Comparison of ENCODE assay signal across 22 cellular contexts in the genomic region with DNA sequence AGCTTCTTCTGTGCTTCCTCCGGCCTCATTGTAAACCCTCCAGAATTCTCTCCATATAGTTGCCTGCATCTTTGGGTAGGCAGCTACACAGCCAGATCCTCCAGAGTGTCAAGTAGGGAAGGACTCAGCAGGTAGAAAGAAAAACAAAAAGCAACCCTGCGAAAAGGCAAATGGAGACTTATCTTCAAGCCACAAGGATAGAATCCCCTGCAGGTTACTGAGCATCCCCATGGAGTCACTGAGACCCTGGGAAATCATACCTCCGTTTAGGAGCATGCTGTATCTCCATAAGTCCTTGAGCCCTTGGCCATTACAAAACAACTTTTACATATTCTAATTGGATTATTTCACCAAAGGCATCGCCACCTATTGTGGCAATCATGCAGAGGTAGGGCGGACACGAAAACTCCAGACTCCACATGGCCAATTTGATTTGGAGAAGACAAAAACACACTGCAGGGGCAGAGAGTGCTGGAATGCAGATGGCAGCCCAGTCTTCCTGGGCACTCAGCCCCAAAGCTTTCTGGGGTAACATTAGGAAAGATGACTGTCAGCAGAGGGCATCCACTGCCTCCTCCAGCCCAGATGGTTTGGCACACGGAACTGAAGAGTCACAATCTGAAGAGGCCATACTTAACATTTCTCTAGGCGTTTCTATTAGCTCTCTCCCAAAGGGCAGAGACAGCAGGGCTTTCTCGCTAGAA. TPM values are rescaled to one million over a fixed set of nuclear protein-coding genes. Genes with fewer than 3 reads are reported as not detected.
DNase-seq lines count a peak whose midpoint lies in the region; ATAC-seq and TF ChIP-seq lines count a peak whose summit lies in the region.
"Had no signal": no experiment of that assay in that cellular context is flagged by ENCODE, and none has a peak within 500 bp of the region (broad histone marks: within the 10 kb centered on the region; RNA-seq: fewer than 3 reads in every experiment).

No MANE protein-coding gene starts in this region.

- no peak overlapping the region for H3K18ac ChIP-seq in mesenchymal stem cell (ENCODE audit: low read depth in 1 of 2, low read length in 2 of 2)

- CTCF ChIA-PET in activated CD4-positive, alpha-beta T cell treated with anti-CD3 and anti-CD28 coated beads for 36 hours (lab: Charles Lee), result interaction anchor here (0.6 to 1.8 kb wide), 4 partner anchors 19 to 358 kb away, joined by 3 to 7 read pairs (median 4); no protein-coding TSS in a partner anchor

- H3K14ac ChIP-seq in mesenchymal stem cell (ENCODE audit: low read length in 2 of 2), result no peak overlapping the region

- 89% methylated on average over 9 of the region's 9 CpGs for WGBS in mesenchymal stem cell

- no peak overlapping the region for H3K4ac ChIP-seq in mesenchymal stem cell (ENCODE audit: low read depth in 1 of 2, low read length in 2 of 2)

- H3K4me1 Mint-ChIP-seq in activated CD4-positive, alpha-beta T cell treated with anti-CD3 and anti-CD28 coated beads for 36 hours, result no peaks in the 10 kb centered on the region

- H3K27me3 ChIP-seq in WERI-Rb-1 (ENCODE audit: insufficient read depth, low read depth, severe bottlenecking), result no peaks in the 10 kb centered on the region
- no peaks in the 10 kb centered on the region for H3K27me3 ChIP-seq in mesenchymal stem cell (ENCODE audit: control insufficient read depth in 1 of 2, insufficient read depth in 1 of 2, low read length in 2 of 2)
- H3K27me3 ChIP-seq: MG63 had no signal

- POLR2A ChIA-PET in activated CD4-positive, alpha-beta T cell treated with anti-CD3 and anti-CD28 coated beads for 36 hours (lab: Charles Lee), result no interaction called here

- no peaks in the 10 kb centered on the region for H3K36me3 Mint-ChIP-seq in activated CD4-positive, alpha-beta T cell treated with anti-CD3 and anti-CD28 coated beads for 36 hours (ENCODE audit: low read depth)

- no peak overlapping the region for H3K27ac Mint-ChIP-seq in activated CD4-positive, alpha-beta T cell treated with anti-CD3 and anti-CD28 coated beads for 36 hours
- H3K27ac Mint-ChIP-seq: H9, HFFc6 had no signal

- intact Hi-C loops in activated CD4-positive, alpha-beta T cell treated with anti-CD3 and anti-CD28 coated beads for 36 hours (cut with DNase I, micrococcal nuclease), result no loop called here

- H2BK5ac ChIP-seq in mesenchymal stem cell (ENCODE audit: low read depth, low read length, poor library complexity, severe bottlenecking), result no peak overlapping the region

- H3K4me3 Mint-ChIP-seq in activated CD4-positive, alpha-beta T cell treated with anti-CD3 and anti-CD28 coated beads for 36 hours, result no peak overlapping the region
- H3K4me3 Mint-ChIP-seq: H9, HFFc6 had no signal

- H3K9me3 ChIP-seq in WERI-Rb-1 (ENCODE audit: severe bottlenecking) (no peaks in the 10 kb centered on the region), mesenchymal stem cell (ENCODE audit: control insufficient read depth, low read length) (no peaks in the 10 kb centered on the region)
- H3K9me3 ChIP-seq: MG63, SK-N-SH had no signal

- no peak overlapping the region for H2AFZ ChIP-seq in mesenchymal stem cell (ENCODE audit: low read depth, low read length)

- H3K4me3 ChIP-seq in AG10803 (ENCODE audit: low read length), result no peak overlapping the region
- H3K4me3 ChIP-seq in WERI-Rb-1 (ENCODE audit: low read depth, low read length), result no peak overlapping the region
- H3K4me3 ChIP-seq in mesenchymal stem cell (ENCODE audit: insufficient read depth in 1 of 2, low read depth in 1 of 2, low read length in 2 of 2), result no peak overlapping the region
- H3K4me3 ChIP-seq: MG63 had no signal

- no peak overlapping the region for H2BK15ac ChIP-seq in mesenchymal stem cell (ENCODE audit: low read depth, poor library complexity, severe bottlenecking)

- H3K9ac ChIP-seq in mesenchymal stem cell (ENCODE audit: low read length), result no peak overlapping the region
- H3K9ac ChIP-seq: SK-N-SH had no signal

- TF ChIP-seq CTCF in AG10803 (conservative IDR thresholded peaks at IDR 0.05; ENCODE audit: low read length), result no peak
- TF ChIP-seq CTCF in WERI-Rb-1 (IDR thresholded peaks at IDR 0.05; ENCODE audit: low read depth, low read length), result no peak
- no peak for TF ChIP-seq CTCF in GM10266 (IDR thresholded peaks at IDR 0.05; ENCODE audit: control insufficient read depth, insufficient read depth, low read depth, missing control alignments)

- H3K27me3 Mint-ChIP-seq in activated CD4-positive, alpha-beta T cell treated with anti-CD3 and anti-CD28 coated beads for 36 hours, result no peaks in the 10 kb centered on the region

- ATAC-seq in activated CD4-positive, alpha-beta T cell treated with anti-CD3 and anti-CD28 coated beads for 36 hours, result no peak

- no peak overlapping the region for H4K8ac ChIP-seq in mesenchymal stem cell (ENCODE audit: low read length)

- H3K79me1 ChIP-seq in mesenchymal stem cell (replicated peaks; ENCODE audit: low read length, poor library complexity, severe bottlenecking), result no peaks in the 10 kb centered on the region

- H4K91ac ChIP-seq in mesenchymal stem cell (ENCODE audit: low read length), result no peak overlapping the region

- H3K36me3 ChIP-seq in WERI-Rb-1, result no peaks in the 10 kb centered on the region
- H3K36me3 ChIP-seq in mesenchymal stem cell (ENCODE audit: control insufficient read depth in 1 of 2, insufficient read depth in 2 of 2, low read depth in 1 of 2, low read length in 2 of 2), result no peaks in the 10 kb centered on the region
- H3K36me3 ChIP-seq: MG63 had no signal

- H3K27ac ChIP-seq in WERI-Rb-1 (peak overlapping the region; percentile 63), mesenchymal stem cell (ENCODE audit: low read length, poor library complexity, severe bottlenecking) (no peak overlapping the region)
- H3K27ac ChIP-seq: 22Rv1 had no signal

- H3K23ac ChIP-seq in mesenchymal stem cell (ENCODE audit: low read length in 2 of 2), result no peak overlapping the region

- H3K4me1 ChIP-seq in mesenchymal stem cell (ENCODE audit: control insufficient read depth, insufficient read depth, low read depth, low read length), result peaks cover 7% of the 10 kb centered on the region

- no peak overlapping the region for H2BK120ac ChIP-seq in mesenchymal stem cell (ENCODE audit: low read depth, low read length)

- peak overlapping the region; percentile 39 for H2AK5ac ChIP-seq in mesenchymal stem cell (ENCODE audit: low read length, severe bottlenecking)

- no peak overlapping the region for H3K4me2 ChIP-seq in mesenchymal stem cell (ENCODE audit: low read length, poor library complexity, severe bottlenecking)
- H3K4me2 ChIP-seq: SK-N-SH had no signal

- no peak overlapping the region for H2BK12ac ChIP-seq in mesenchymal stem cell (ENCODE audit: low read length in 2 of 2)

- no peaks in the 10 kb centered on the region for H3K9me3 Mint-ChIP-seq in activated CD4-positive, alpha-beta T cell treated with anti-CD3 and anti-CD28 coated beads for 36 hours (ENCODE audit: low read depth)
- H3K9me3 Mint-ChIP-seq: H9, HFFc6 had no signal

- DNase-seq in DMS53 (lab: John Stamatoyannopoulos, UW), result peak; percentile 1
- no peak for DNase-seq in DMS53 treated with DMSO at 0.1 percent for 48 hours (lab: John Stamatoyannopoulos, UW; ENCODE audit: unreplicated experiment)
- DNase-seq in AG10803 (ENCODE audit: low read depth), result peak; percentile 40
- no peak for DNase-seq in WERI-Rb-1
- no peak for DNase-seq in mesenchymal stem cell
- no peak for DNase-seq in GM10266 (ENCODE audit: extremely low spot score)
- no peak for DNase-seq in activated CD4-positive, alpha-beta T cell treated with anti-CD3 and anti-CD28 coated beads for 1 hour
- no peak for DNase-seq in activated CD4-positive, alpha-beta T cell treated with anti-CD3 and anti-CD28 coated beads for 36 hours
- DNase-seq: DMS153, GDM1, H9, HFFc6, KBM-7, MG63, NCI-H1694, NCI-H2029 treated with DMSO at 0.1 percent for 48 hours, NCI-H446 treated with DMSO at 0.1 percent for 48 hours, NCI-H748 treated with DMSO at 0.1 percent for 48 hours, SK-N-SH, SW 1271 had no signal

RNA-seq across cellular contexts. Expression of a gene that starts 28.5 kb away (rescaled TPM):
- 0.07 TPM for polyA plus RNA-seq in mesenchymal stem cell (2013, experiment 1 of 2)
- 0.10 TPM for polyA plus RNA-seq in mesenchymal stem cell (2013, experiment 2 of 2)
- 1 to 10 TPM in 1 of 2 experiments, under 1 TPM in 1; 0.67 to 1.7 TPM for total RNA-seq in activated CD4-positive, alpha-beta T cell treated with anti-CD3 and anti-CD28 coated beads for 36 hours
- total RNA-seq: Daoy, H9, HFFc6 had no signal

Comparison
In these comparisons a context has a peak if more than half of its experiments do, and no peak if none do; other contexts are left out.
1. DNase-seq: peak in DMS53 (single experiment) and AG10803 (single experiment); none in DMS53 treated with DMSO at 0.1 percent for 48 hours (single experiment), WERI-Rb-1 (single experiment), mesenchymal stem cell (single experiment), GM10266 (single experiment), activated CD4-positive, alpha-beta T cell treated with anti-CD3 and anti-CD28 coated beads for 1 hour (single experiment) and activated CD4-positive, alpha-beta T cell treated with anti-CD3 and anti-CD28 coated beads for 36 hours (single experiment).